Comparison of ENCODE assay signal across 10 cellular contexts in the genomic region with DNA sequence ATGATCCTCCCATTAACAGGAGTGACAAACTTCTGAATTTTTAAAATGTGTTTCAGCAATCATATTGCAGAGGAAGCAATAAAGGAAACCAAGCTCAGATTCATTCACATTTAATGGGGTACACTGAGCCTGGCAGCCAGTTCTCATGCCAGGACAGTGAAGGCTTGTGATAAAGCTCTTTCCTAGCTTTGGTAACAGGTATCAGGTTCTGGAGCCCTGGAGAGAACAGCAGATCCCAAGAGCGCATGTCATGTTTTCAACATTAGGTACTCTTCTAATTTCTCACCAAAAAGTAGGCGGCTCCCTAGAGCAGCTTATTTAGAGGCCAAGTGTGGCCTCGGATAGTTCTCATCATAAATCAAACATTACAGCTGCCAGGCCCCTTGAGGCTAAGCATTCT. TPM values are rescaled to one million over a fixed set of nuclear protein-coding genes. Genes with fewer than 3 reads are reported as not detected.
"Had no signal": no experiment of that assay in that cellular context is flagged by ENCODE, and none has a peak within 500 bp of the region (broad histone marks: within the 10 kb centered on the region; RNA-seq: fewer than 3 reads in every experiment).

No MANE protein-coding gene starts in this region.

RNA-seq across cellular contexts. Expression of gene TBC1D28, which starts 23.3 kb away (rescaled TPM):
- total RNA-seq: OCI-LY7, PC-3, PC-9, Peyer's patch, Right ventricle myocardium inferior, Right ventricle myocardium superior, RPMI7951, SJSA1, SK-MEL-5 had no signal
- polyA plus RNA-seq: SK-N-SH had no signal
